ENCODE assay signal across 9 cellular contexts in the genomic region with DNA sequence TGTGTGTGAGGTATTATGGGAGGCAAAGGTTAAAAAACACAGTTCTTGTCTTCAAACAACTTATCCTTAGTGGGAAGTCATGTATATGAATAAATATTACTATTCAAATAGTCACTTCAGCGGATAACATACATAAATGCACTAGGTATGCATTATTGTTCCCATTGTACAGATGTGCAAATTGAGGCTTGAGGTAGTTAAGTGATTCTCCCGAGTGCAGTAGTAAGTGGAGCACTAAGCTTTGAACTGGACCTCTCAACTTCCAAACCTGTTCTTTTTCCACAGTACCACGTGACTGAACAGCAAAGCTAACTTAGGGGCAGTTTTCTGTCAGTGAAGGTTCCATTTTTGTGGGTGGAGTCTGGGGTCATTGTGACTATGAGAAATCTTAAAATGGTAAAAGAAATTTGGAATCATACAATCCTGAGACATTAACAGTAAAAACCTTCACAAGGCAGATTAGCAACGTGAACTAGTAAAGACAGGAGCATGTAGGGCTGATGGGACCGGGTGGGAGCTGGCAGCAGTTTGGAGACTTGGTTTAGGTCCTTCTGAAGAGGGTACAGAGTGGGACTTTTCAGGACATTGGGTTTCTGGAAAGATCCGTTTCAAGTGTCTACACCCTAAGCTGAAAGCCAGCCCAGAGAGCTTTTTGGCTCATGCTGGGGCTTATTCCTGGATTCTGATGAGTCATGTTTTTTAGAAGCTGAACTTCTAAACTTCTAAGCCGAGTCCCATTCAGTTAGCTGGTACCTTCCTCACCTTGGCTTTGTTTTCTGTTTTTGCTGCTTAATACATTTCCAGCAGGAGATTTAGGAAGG.
DNase-seq lines count a peak whose midpoint lies in the region; ATAC-seq and TF ChIP-seq lines count a peak whose summit lies in the region.
"Had no signal": no experiment of that assay in that cellular context is flagged by ENCODE, and none has a peak within 500 bp of the region (broad histone marks: within the 10 kb centered on the region; RNA-seq: fewer than 3 reads in every experiment).

No MANE protein-coding gene starts in this region.

- in situ Hi-C loops in mammary epithelial cell (cut with MboI; ENCODE audit: low sequenced_read_pairs in 2 of 2): no loop called here

- peak overlapping the region; percentile 49 for H3K9ac ChIP-seq in mammary epithelial cell (ENCODE audit: insufficient read depth, low read length)

- dilution Hi-C loops in mammary epithelial cell (cut with HindIII; ENCODE audit: low sequenced_read_pairs): no loop called here

- no peaks in the 10 kb centered on the region for H3K36me3 ChIP-seq in mammary epithelial cell (ENCODE audit: insufficient read depth, low read length)

- no TSS peak for BruUV-seq in mammary epithelial cell (replicated peaks; lab: Mats Ljungman, UMichigan)

- H3K79me2 ChIP-seq in mammary epithelial cell (ENCODE audit: insufficient read depth, low read length): peaks cover 3% of the 10 kb centered on the region

- peak overlapping the region; percentile 58 for H3K4me2 ChIP-seq in mammary epithelial cell (ENCODE audit: insufficient read depth, low read depth, low read length)

- H4K20me1 ChIP-seq in mammary epithelial cell (ENCODE audit: insufficient read depth, low read length): no peaks in the 10 kb centered on the region

- DNase-seq in AG10803 (ENCODE audit: low read depth) (peak; percentile 75), LHCN-M2 (ENCODE audit: low read depth) (peak; percentile 74), mammary epithelial cell (peak; percentile 71), midbrain (lab: John Stamatoyannopoulos, UW) (peak; percentile 23), HK-2 (ENCODE audit: unreplicated experiment) (no peak)
- DNase-seq in stimulated activated CD8-positive, alpha-beta memory T cell treated with anti-CD3 and anti-CD28 coated beads, Interleukin-4, amount 100 ng/mL, for 48 hours: no peak
- DNase-seq: stimulated activated naive B cell treated with anti-CD40 and anti-IgM and Interleukin-4, amounts not matched to agents 10 μg/mL and 1 μg/mL and 100 μg/mL, for 72 hours had no signal

- TF ChIP-seq CTCF in AG10803 (conservative IDR thresholded peaks at IDR 0.05; ENCODE audit: low read length): no peak
- TF ChIP-seq CTCF in mammary epithelial cell (conservative IDR thresholded peaks at IDR 0.05 in 1 of 2, IDR thresholded peaks at IDR 0.05 in 1 of 2; ENCODE audit: extremely low read depth in 1 of 2, insufficient read depth in 1 of 2, low read depth in 1 of 2, low read length in 2 of 2): no peak

- H3K4me3 ChIP-seq in AG10803 (ENCODE audit: low read length) (no peak overlapping the region), mammary epithelial cell (replicated peaks in 1 of 3; ENCODE audit: insufficient read depth in 1 of 3, low read depth in 2 of 3, low read length in 3 of 3) (no peak overlapping the region)

- H3K4me1 ChIP-seq in mammary epithelial cell (ENCODE audit: insufficient read depth, low read length): peaks cover 58% of the 10 kb centered on the region

- peak overlapping the region; percentile 62 for H3K27ac ChIP-seq in mammary epithelial cell (ENCODE audit: insufficient read depth, low read depth, low read length)

- H2AFZ ChIP-seq in mammary epithelial cell (ENCODE audit: low read depth, low read length): peak overlapping the region; percentile 82

- H3K9me3 ChIP-seq in mammary epithelial cell (replicated peaks; ENCODE audit: insufficient read depth, low read length): no peaks in the 10 kb centered on the region

- intact Hi-C loops in mammary epithelial cell (cut with micrococcal nuclease): no loop called here

- ATAC-seq in GM18519 (IDR thresholded peaks at IDR 0.05; ENCODE audit: low FRiP score, unreplicated experiment) (no peak), GM21619 (IDR thresholded peaks at IDR 0.05; ENCODE audit: unreplicated experiment) (no peak)
- ATAC-seq: stimulated activated naive B cell treated with anti-CD40 and anti-IgM and Interleukin-4, amounts not matched to agents 10 μg/mL and 1 μg/mL and 100 μg/mL, for 72 hours had no signal

- CTCF ChIA-PET in mammary epithelial cell (lab: Charles Lee; ENCODE audit: low non-redundant PET): no interaction called here

- WGBS in mammary epithelial cell (ENCODE audit: low coverage, missing lambda C conversion rate): 50% methylated on average over 7 of the region's 7 CpGs

- H3K27me3 ChIP-seq in mammary epithelial cell (ENCODE audit: insufficient read depth, low read length): no peaks in the 10 kb centered on the region

Comparison
In these comparisons a context has a peak if more than half of its experiments do, and no peak if none do; other contexts are left out.
1. DNase-seq: peak in AG10803 (single experiment), LHCN-M2 (single experiment), mammary epithelial cell (single experiment) and midbrain (single experiment); none in stimulated activated CD8-positive, alpha-beta memory T cell treated with anti-CD3 and anti-CD28 coated beads, Interleukin-4, amount 100 ng/mL, for 48 hours (single experiment) and HK-2 (single experiment).